ENCODE assay signal across 8 cellular contexts in the genomic region with DNA sequence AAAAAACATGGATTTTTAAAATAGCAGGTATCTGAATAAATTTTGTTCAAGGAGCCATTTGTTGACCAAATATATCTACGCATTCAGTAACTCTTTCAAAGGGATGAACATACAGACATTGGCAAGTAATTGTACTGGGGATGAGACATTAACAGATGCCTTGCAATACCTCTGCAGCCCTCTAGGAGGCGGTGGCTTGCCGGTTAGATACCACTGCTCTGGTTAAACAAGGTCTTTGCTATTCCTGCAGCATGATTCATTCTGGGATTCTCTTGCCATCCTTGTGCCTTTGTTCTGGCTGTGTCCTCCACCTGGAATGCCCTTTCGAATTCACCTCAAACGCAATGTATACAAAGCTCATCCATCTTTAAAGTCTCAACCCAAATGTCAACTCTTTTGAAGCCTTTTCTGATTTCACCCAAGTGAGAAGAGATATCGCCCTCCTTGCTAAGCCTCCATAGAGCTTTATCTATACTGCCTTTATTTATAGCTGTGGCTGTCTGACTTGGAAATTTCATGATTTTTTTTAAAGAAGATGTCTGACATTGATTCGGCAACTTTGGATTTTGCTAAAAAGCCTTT.
DNase-seq lines count a peak whose midpoint lies in the region; ATAC-seq, FAIRE-seq and TF ChIP-seq lines count a peak whose summit lies in the region.

No MANE protein-coding gene starts in this region.

- peak; percentile 49 for FAIRE-seq in GM19239 (lab: Jason Lieb, UNC)

- peaks cover 0 to 2% (median 2%) of the 10 kb centered on the region in 3 donors for H3K27me3 Mint-ChIP-seq in CD14-positive monocyte (ENCODE audit: low read depth in 3 of 3)

- no peaks in the 10 kb centered on the region for H3K36me3 Mint-ChIP-seq in CD14-positive monocyte

- H3K4me3 Mint-ChIP-seq in CD14-positive monocyte, result no peak overlapping the region

- peaks cover 0 to 2% (median 0%) of the 10 kb centered on the region in 7 donors for H3K9me3 Mint-ChIP-seq in CD14-positive monocyte

- no peak for ATAC-seq in GM21423 (IDR thresholded peaks at IDR 0.05; ENCODE audit: unreplicated experiment)
- ATAC-seq in HG03039 (IDR thresholded peaks at IDR 0.05; ENCODE audit: unreplicated experiment), result no peak

- DNase-seq in CD14-positive monocyte (ENCODE audit: low spot score) (no peak), GM19239 (ENCODE audit: insufficient read length, low spot score) (peak; percentile 31), SK-MEL-5 (ENCODE audit: low read depth, low spot score) (peak; percentile 73), iPS DF 4.7 (ENCODE audit: extremely low read depth, low spot score) (peak; percentile 66), Ammon's horn (ENCODE audit: low spot score) (no peak), amniotic stem cell (lab: John Stamatoyannopoulos, UW) (no peak)

- TF ChIP-seq CTCF in CD14-positive monocyte (IDR thresholded peaks at IDR 0.05), result peak; percentile 82

- H3K27ac Mint-ChIP-seq in CD14-positive monocyte, result no peak overlapping the region

- in situ Hi-C loops in SK-MEL-5 (cut with HindIII; ENCODE audit: low pct_unique_long_range_greater_than_20kb, low sequenced_read_pairs), result no loop called here

- intact Hi-C loops in CD14-positive monocyte (cut with micrococcal nuclease), result no loop called here

- no peaks in the 10 kb centered on the region for H3K4me1 Mint-ChIP-seq in CD14-positive monocyte

Comparison
In these comparisons a context has a peak if more than half of its experiments do, and no peak if none do; other contexts are left out.
1. DNase-seq: peak in GM19239 (single experiment), SK-MEL-5 (single experiment) and iPS DF 4.7 (single experiment); none in CD14-positive monocyte (single experiment), Ammon's horn (single experiment) and amniotic stem cell (single experiment).